In genomic region chr14:73739174-73739898, GRCh38 we compare ENCODE assay signal across 13 cellular contexts. TPM values are rescaled to one million over a fixed set of nuclear protein-coding genes. Genes with fewer than 3 reads are reported as not detected.
A peak's percentile ranks its signal among the peaks of the same experiment; 100 is the strongest.
DNase-seq lines count a peak whose midpoint lies in the region; TF ChIP-seq lines count a peak whose summit lies in the region.
"Had no signal": no experiment of that assay in that cellular context is flagged by ENCODE, and none has a peak within 500 bp of the region (broad histone marks: within the 10 kb centered on the region; RNA-seq: fewer than 3 reads in every experiment).

No MANE protein-coding gene starts in this region.

- H3K36me3 ChIP-seq in Peyer's patch (peaks cover 0 to 58% (median 0%) of the 10 kb centered on the region in 3 donors), left ventricle myocardium inferior (peaks cover 52% of the 10 kb centered on the region), prostate gland (peaks cover 0 to 20% of the 10 kb centered on the region in 2 donors), BE2C (peaks cover 34% of the 10 kb centered on the region)

- peak; percentile 39 for DNase-seq in CD14-positive monocyte (ENCODE audit: low spot score)
- no peak for DNase-seq in Peyer's patch
- no peak for DNase-seq in left ventricle myocardium inferior
- DNase-seq in prostate gland (ENCODE audit: low spot score), result no peak
- no peak for DNase-seq in iPS-NIHi11 (ENCODE audit: low spot score)
- no peak for DNase-seq in BE2C
- DNase-seq in NCI-H446 (lab: John Stamatoyannopoulos, UW), result no peak
- no peak for DNase-seq in activated CD8-positive, alpha-beta memory T cell treated with anti-CD3 and anti-CD28 coated beads for 24 hours
- DNase-seq: activated naive CD4-positive, alpha-beta T cell treated with anti-CD3 and anti-CD28 coated beads for 36 hours; effector CD8-positive, alpha-beta T cell; NCI-H146; posterior cingulate gyrus had no signal

- H3K27ac ChIP-seq in Peyer's patch, result peak overlapping the region in 3 of 4 donors; percentile 13 to 95 (median 92)
- peak overlapping the region; percentile 100 for H3K27ac ChIP-seq in left ventricle myocardium inferior (replicated peaks)
- H3K27ac ChIP-seq in prostate gland, result peak overlapping the region; percentile 61 to 82

- peaks cover 0 to 3% (median 0%) of the 10 kb centered on the region in 3 donors for H3K27me3 Mint-ChIP-seq in CD14-positive monocyte (ENCODE audit: low read depth in 3 of 3)

- H3K27ac Mint-ChIP-seq in CD14-positive monocyte, result peak overlapping the region in 2 of 7 donors; percentile 2 to 30
- H3K27ac Mint-ChIP-seq: activated naive CD4-positive, alpha-beta T cell treated with anti-CD3 and anti-CD28 coated beads for 36 hours had no signal

- H3K9me3 Mint-ChIP-seq in CD14-positive monocyte, result peaks cover 0 to 2% (median 0%) of the 10 kb centered on the region in 7 donors
- H3K9me3 Mint-ChIP-seq: activated naive CD4-positive, alpha-beta T cell treated with anti-CD3 and anti-CD28 coated beads for 36 hours had no signal

- no peak for TF ChIP-seq POLR2A in Peyer's patch (IDR thresholded peaks at IDR 0.05)
- no peak for TF ChIP-seq POLR2A in prostate gland (IDR thresholded peaks at IDR 0.05)

- H3K27me3 ChIP-seq in Peyer's patch (no peaks in the 10 kb centered on the region), left ventricle myocardium inferior (ENCODE audit: low read depth) (no peaks in the 10 kb centered on the region), prostate gland (replicated peaks; ENCODE audit: insufficient read depth) (no peaks in the 10 kb centered on the region), BE2C (no peaks in the 10 kb centered on the region)

- no peak overlapping the region for H3K4me3 Mint-ChIP-seq in CD14-positive monocyte
- H3K4me3 Mint-ChIP-seq: activated naive CD4-positive, alpha-beta T cell treated with anti-CD3 and anti-CD28 coated beads for 36 hours had no signal

- peaks cover 51% of the 10 kb centered on the region for H3K4me1 Mint-ChIP-seq in CD14-positive monocyte

- H3K4me1 ChIP-seq in Peyer's patch, result peaks cover 28 to 58% (median 42%) of the 10 kb centered on the region in 4 donors
- peaks cover 64% of the 10 kb centered on the region for H3K4me1 ChIP-seq in left ventricle myocardium inferior
- peaks cover 46% of the 10 kb centered on the region for H3K4me1 ChIP-seq in prostate gland (replicated peaks)
- peaks cover 36% of the 10 kb centered on the region for H3K4me1 ChIP-seq in BE2C

- WGBS in prostate gland, result 68% methylated on average over 18 of the region's 21 CpGs

- H3K4me3 ChIP-seq in Peyer's patch (no peak overlapping the region), left ventricle myocardium inferior (peak overlapping the region; percentile 4), prostate gland (no peak overlapping the region), BE2C (ENCODE audit: low read depth, low read length) (no peak overlapping the region)
- H3K4me3 ChIP-seq: PC-9 had no signal

- H3K36me3 Mint-ChIP-seq in CD14-positive monocyte, result peaks cover 41 to 52% of the 10 kb centered on the region in 2 donors

- intact Hi-C loops in CD14-positive monocyte (cut with micrococcal nuclease) (no loop called here), left ventricle myocardium inferior (cut with micrococcal nuclease) (no loop called here), prostate gland (cut with DNase I) (no loop called here)

- H3K9me3 ChIP-seq in Peyer's patch (no peaks in the 10 kb centered on the region), left ventricle myocardium inferior (replicated peaks) (no peaks in the 10 kb centered on the region), prostate gland (no peaks in the 10 kb centered on the region), BE2C (no peaks in the 10 kb centered on the region)

- TF ChIP-seq CTCF in CD14-positive monocyte (IDR thresholded peaks at IDR 0.05) (no peak), Peyer's patch (IDR thresholded peaks at IDR 0.05) (no peak), left ventricle myocardium inferior (IDR thresholded peaks at IDR 0.05; ENCODE audit: borderline replicate concordance) (no peak), prostate gland (IDR thresholded peaks at IDR 0.05) (no peak), BE2C (IDR thresholded peaks at IDR 0.05; ENCODE audit: low read depth, low read length) (no peak)

RNA-seq across cellular contexts. Expression of gene PNMA1, which starts 25.2 kb away (rescaled TPM):
- 1 to 10 TPM; 4.4 to 6.4 TPM for polyA plus RNA-seq in CD14-positive monocyte
- total RNA-seq in Peyer's patch (10 to 100 TPM in 1 of 4 donors, 1 to 10 TPM in 3; 4.4 to 11.6 (median 7.0) TPM), left ventricle myocardium inferior (19.2 TPM), prostate gland (10 to 100 TPM; 18.6 to 62.7 TPM)
- polyA plus RNA-seq in BE2C (2012; ENCODE audit: insufficient read depth, insufficient read length, low read depth), result 93.5 TPM
